8 cellular contexts compared by ENCODE assay signal in the genomic region with DNA sequence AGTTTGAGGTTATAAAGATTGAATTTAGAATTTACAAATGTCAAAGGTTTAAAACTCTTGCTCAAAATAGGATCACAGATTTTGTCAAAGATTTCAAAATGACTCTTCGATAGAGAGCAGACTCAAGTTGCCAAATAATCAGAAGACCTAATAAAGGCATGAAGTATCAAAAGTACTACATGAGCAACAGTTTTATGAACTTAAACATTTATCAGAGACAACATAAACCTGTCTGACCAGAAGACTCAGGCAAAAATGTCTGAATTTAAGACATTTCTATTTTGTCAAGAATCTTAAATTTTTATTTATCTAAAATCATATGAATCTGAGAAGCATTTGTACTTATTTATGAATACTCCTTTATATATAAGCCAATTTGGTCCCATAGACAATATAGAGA.
"Had no signal": no experiment of that assay in that cellular context is flagged by ENCODE, and none has a peak within 500 bp of the region (broad histone marks: within the 10 kb centered on the region; RNA-seq: fewer than 3 reads in every experiment).

No MANE protein-coding gene starts in this region.

- H3K27ac ChIP-seq: HL-60 had no signal

- H3K4me1 Mint-ChIP-seq: IgD-negative memory B cell had no signal

- H3K27ac Mint-ChIP-seq: HFFc6, IgD-negative memory B cell had no signal

- H3K4me3 ChIP-seq: HAP-1 had no signal

- ATAC-seq: HepG2 had no signal

- DNase-seq: GOT3, H7, HFFc6, KBM-7 had no signal

- H3K27me3 Mint-ChIP-seq: IgD-negative memory B cell had no signal

- H3K36me3 ChIP-seq: HAP-1 had no signal

- H3K4me1 ChIP-seq: HAP-1 had no signal

- H3K4me3 Mint-ChIP-seq: HFFc6, IgD-negative memory B cell had no signal
